ENCODE assay signal across 13 cellular contexts in the genomic region with DNA sequence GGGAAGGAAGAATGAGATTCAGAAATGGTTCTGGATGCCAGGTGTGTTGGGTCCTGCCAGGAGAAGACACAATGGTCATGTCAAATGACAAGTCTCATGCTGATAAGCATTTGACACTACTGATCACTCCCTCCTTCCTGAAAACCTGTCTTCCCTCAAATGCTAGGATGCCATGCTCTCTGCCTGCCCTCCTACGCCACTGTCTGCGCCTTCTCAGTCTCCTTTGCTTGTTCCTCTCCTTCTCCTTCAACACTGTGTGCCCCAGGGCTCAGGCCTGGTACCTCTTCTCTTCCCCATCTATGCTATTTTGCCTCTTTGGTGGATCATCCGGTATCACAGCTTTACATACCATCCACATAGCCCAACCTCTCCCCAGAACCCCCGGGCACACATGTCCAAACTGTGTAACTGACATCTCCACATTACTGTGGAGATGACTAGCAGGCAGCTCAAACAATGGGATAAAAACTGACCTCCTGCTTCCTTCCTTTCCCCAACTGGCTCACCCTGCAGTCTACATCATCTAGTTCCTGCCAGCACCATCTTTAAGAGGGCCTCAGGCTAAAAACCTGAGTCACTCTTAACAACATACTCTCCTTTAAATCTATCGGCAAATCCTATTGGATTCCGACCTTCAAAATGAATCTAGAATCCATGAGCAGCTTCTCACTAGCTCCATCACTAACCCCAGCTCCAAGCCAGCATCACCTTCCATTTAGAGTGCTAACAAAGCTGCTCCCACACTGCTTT. TPM values are rescaled to one million over a fixed set of nuclear protein-coding genes. Genes with fewer than 3 reads are reported as not detected.
A peak's percentile ranks its signal among the peaks of the same experiment; 100 is the strongest.
DNase-seq lines count a peak whose midpoint lies in the region; FAIRE-seq and TF ChIP-seq lines count a peak whose summit lies in the region.
"Had no signal": no experiment of that assay in that cellular context is flagged by ENCODE, and none has a peak within 500 bp of the region (broad histone marks: within the 10 kb centered on the region; RNA-seq: fewer than 3 reads in every experiment).

No MANE protein-coding gene starts in this region.

- TF ChIP-seq CTCF in PC-9 (conservative IDR thresholded peaks at IDR 0.05): no peak
- TF ChIP-seq CTCF in endothelial cell of umbilical vein (IDR thresholded peaks at IDR 0.05; ENCODE audit: extremely low read depth in 1 of 2, insufficient read depth in 1 of 2, low read depth in 1 of 2, low read length in 2 of 2): no peak
- TF ChIP-seq CTCF in prostate gland (IDR thresholded peaks at IDR 0.05): no peak

- H3K4me3 ChIP-seq in PC-9 (no peak overlapping the region), endothelial cell of umbilical vein (replicated peaks in 1 of 3; ENCODE audit: insufficient read depth in 1 of 3, low read depth in 1 of 3, low read length in 3 of 3) (no peak overlapping the region), prostate gland (no peak overlapping the region), SJCRH30 (no peak overlapping the region)
- H3K4me3 ChIP-seq: heart left ventricle, lung, right lobe of liver, uterus had no signal

- no peaks in the 10 kb centered on the region; the same call in 1 of the 2 replicates for H4K20me1 ChIP-seq in PC-9 (ENCODE audit: insufficient read depth)
- no peaks in the 10 kb centered on the region for H4K20me1 ChIP-seq in endothelial cell of umbilical vein (replicated peaks; ENCODE audit: control insufficient read depth, extremely low read depth, insufficient read depth, low read length)

- BruUV-seq in PC-9 (replicated peaks; lab: Mats Ljungman, UMichigan) (no TSS peak), endothelial cell of umbilical vein (replicated peaks; lab: Mats Ljungman, UMichigan) (no TSS peak)

- DNase-seq in Daoy (ENCODE audit: low read depth): peak; percentile 64
- peak in 1 of 2 experiments; percentile 74 for DNase-seq in PC-9
- DNase-seq in endothelial cell of umbilical vein (ENCODE audit: low read depth, low spot score): peak; percentile 66
- no peak for DNase-seq in prostate gland (ENCODE audit: low spot score)
- no peak for DNase-seq in NCI-H69 (lab: John Stamatoyannopoulos, UW)
- DNase-seq in NCI-H748 treated with DMSO at 0.1 percent for 48 hours (lab: John Stamatoyannopoulos, UW): no peak
- DNase-seq in SJCRH30: no peak
- DNase-seq: heart left ventricle, NCI-H1417, right lobe of liver, SW 1271, uterus had no signal

- dilution Hi-C loops in endothelial cell of umbilical vein (cut with MboI; ENCODE audit: extremely low pct_ligation_motif_present, low sequenced_read_pairs): no loop called here

- CTCF ChIA-PET in PC-9 (lab: Charles Lee) (no interaction called here), endothelial cell of umbilical vein (lab: Charles Lee) (interaction anchor here (0.9 to 1.7 kb wide), 2 partner anchors 12 to 16 kb away, joined by 3 to 7 read pairs; no protein-coding TSS in a partner anchor)

- POLR2A ChIA-PET in PC-9 (lab: Charles Lee; ENCODE audit: unreplicated experiment) (no interaction called here), endothelial cell of umbilical vein (lab: Charles Lee) (no interaction called here)

- no peaks in the 10 kb centered on the region for H3K27me3 ChIP-seq in PC-9 (ENCODE audit: insufficient read depth, low read depth)
- H3K27me3 ChIP-seq in endothelial cell of umbilical vein (ENCODE audit: control insufficient read depth in 2 of 2, insufficient read depth in 2 of 2, low read length in 2 of 2): no peaks in the 10 kb centered on the region
- H3K27me3 ChIP-seq in prostate gland (replicated peaks; ENCODE audit: insufficient read depth): no peaks in the 10 kb centered on the region
- no peaks in the 10 kb centered on the region for H3K27me3 ChIP-seq in SJCRH30
- H3K27me3 ChIP-seq: heart left ventricle, right lobe of liver, uterus had no signal

- H3K9ac ChIP-seq in endothelial cell of umbilical vein (replicated peaks; ENCODE audit: extremely low read depth, insufficient read depth, low read length): peak overlapping the region; percentile 30

- intact Hi-C loops in PC-9 (cut with micrococcal nuclease; ENCODE audit: unreplicated experiment): loop anchor here (10.0 kb wide), 1 partner anchor 75 kb away; the partner anchor contains the start of gene GAS2L1
- intact Hi-C loops in endothelial cell of umbilical vein (cut with micrococcal nuclease): loop anchor here (10.0 kb wide), 1 partner anchor 1045 kb away; the partner anchor contains the start of gene MTFP1
- intact Hi-C loops in prostate gland (cut with DNase I): no loop called here

- H3K79me2 ChIP-seq in PC-9 (ENCODE audit: low read depth) (peaks cover 69% of the 10 kb centered on the region), endothelial cell of umbilical vein (ENCODE audit: control insufficient read depth, insufficient read depth, low read length) (peaks cover 35% of the 10 kb centered on the region)

- H3K4me2 ChIP-seq in PC-9 (peak overlapping the region; percentile 41), endothelial cell of umbilical vein (ENCODE audit: insufficient read depth, low read length) (peak overlapping the region; percentile 42)

- no peaks in the 10 kb centered on the region; the same call in 1 of the 2 replicates for H3K36me3 ChIP-seq in PC-9 (ENCODE audit: low read depth)
- peaks cover 0 to 9% of the 10 kb centered on the region in 2 experiments for H3K36me3 ChIP-seq in endothelial cell of umbilical vein (ENCODE audit: control insufficient read depth in 2 of 2, extremely low read depth in 1 of 2, insufficient read depth in 2 of 2, low read length in 2 of 2)
- H3K36me3 ChIP-seq in prostate gland: no peaks in the 10 kb centered on the region
- H3K36me3 ChIP-seq in SJCRH30: no peaks in the 10 kb centered on the region
- H3K36me3 ChIP-seq: uterus had no signal

- H3K9me2 ChIP-seq in PC-9 (ENCODE audit: insufficient read depth): no peaks in the 10 kb centered on the region

- no peaks in the 10 kb centered on the region for H3K9me1 ChIP-seq in endothelial cell of umbilical vein (replicated peaks; ENCODE audit: control insufficient read depth, extremely low read depth, insufficient read depth, low read length)

- peak overlapping the region; percentile 99 for H3K27ac ChIP-seq in PC-9
- peak overlapping the region; percentile 72 for H3K27ac ChIP-seq in endothelial cell of umbilical vein (ENCODE audit: insufficient read depth, low read depth, low read length)
- H3K27ac ChIP-seq in prostate gland: peak overlapping the region; percentile 37 to 78
- H3K27ac ChIP-seq in SJCRH30: no peak overlapping the region
- H3K27ac ChIP-seq: right lobe of liver, uterus had no signal

- no peaks in the 10 kb centered on the region for H3K9me3 ChIP-seq in PC-9 (ENCODE audit: insufficient read depth, low read depth)
- no peaks in the 10 kb centered on the region for H3K9me3 ChIP-seq in endothelial cell of umbilical vein (replicated peaks; ENCODE audit: control insufficient read depth, insufficient read depth, low read length)
- no peaks in the 10 kb centered on the region for H3K9me3 ChIP-seq in prostate gland
- no peaks in the 10 kb centered on the region for H3K9me3 ChIP-seq in SJCRH30 (replicated peaks)
- H3K9me3 ChIP-seq: heart left ventricle, right lobe of liver, uterus had no signal

- peaks cover 51% of the 10 kb centered on the region for H3F3A ChIP-seq in PC-9 (ENCODE audit: insufficient read depth, low read depth)

- WGBS in prostate gland: 87% methylated on average over 6 of the region's 6 CpGs

- H2AFZ ChIP-seq in PC-9: no peak overlapping the region
- peak overlapping the region; percentile 29 for H2AFZ ChIP-seq in endothelial cell of umbilical vein (ENCODE audit: low read depth, low read length)

- H3K4me1 ChIP-seq in PC-9 (replicated peaks; ENCODE audit: insufficient read depth) (peaks cover 62% of the 10 kb centered on the region), endothelial cell of umbilical vein (ENCODE audit: control insufficient read depth, extremely low read depth, insufficient read depth, low read length) (peaks cover 24% of the 10 kb centered on the region), prostate gland (replicated peaks) (peaks cover 25% of the 10 kb centered on the region), SJCRH30 (no peaks in the 10 kb centered on the region)
- H3K4me1 ChIP-seq: uterus had no signal

- TF ChIP-seq POLR2A in endothelial cell of umbilical vein (IDR thresholded peaks at IDR 0.05; ENCODE audit: low read depth, low read length): no peak
- no peak for TF ChIP-seq POLR2A in prostate gland (IDR thresholded peaks at IDR 0.05)

- FAIRE-seq in endothelial cell of umbilical vein (lab: Jason Lieb, UNC): no peak

TF ChIP-seq in endothelial cell of umbilical vein, 7 proteins besides CTCF, POLR2A, EP300 and RAD21 (continues in another document):
- no peak for TF ChIP-seq POLR2AphosphoS5 (IDR thresholded peaks at IDR 0.05; ENCODE audit: insufficient read depth, low read depth, low read length)
- TF ChIP-seq JUN (IDR thresholded peaks at IDR 0.05; ENCODE audit: borderline replicate concordance, insufficient read depth, insufficient read length, low read depth): peak; percentile 7

RNA-seq across cellular contexts. Expression of gene AP1B1, which starts 8.2 kb away (rescaled TPM):
- 57.8 and 62.6 TPM in 2 replicates for total RNA-seq in Daoy (2014; rRNA removed; shearing (Covaris generic))
- total RNA-seq in PC-9 (2021) (43.9 and 50.8 TPM in 2 replicates), endothelial cell of umbilical vein (102 and 107 TPM in 2 replicates), prostate gland (100 to 1,000 TPM; 104 to 143 TPM)
- polyA plus RNA-seq in endothelial cell of umbilical vein: 131 and 188 TPM in 2 replicates
- 80.3 and 85.9 TPM in 2 replicates for polyA plus RNA-seq in endothelial cell of umbilical vein (2011; cell fraction: cytosol; rRNA removed)
- polyA plus RNA-seq in endothelial cell of umbilical vein (2011; cell fraction: nucleus; rRNA removed): 129 and 131 TPM in 2 replicates
- 84.9 and 85.8 TPM in 2 replicates for polyA plus RNA-seq in endothelial cell of umbilical vein (2012)
- 178 and 221 TPM in 2 replicates for polyA minus RNA-seq in endothelial cell of umbilical vein
- 46.8 TPM for polyA minus RNA-seq in endothelial cell of umbilical vein (2011; cell fraction: cytosol; rRNA and poly(A)+ RNA removed)
- 73.2 and 80.7 TPM in 2 replicates for polyA minus RNA-seq in endothelial cell of umbilical vein (2011; cell fraction: nucleus; rRNA and poly(A)+ RNA removed)
- 40.5 and 41.3 TPM in 2 replicates for total RNA-seq in SJCRH30 (2014; rRNA removed; shearing (Covaris generic))

RNA-seq across cellular contexts. Expression of gene RFPL1, which starts 58.2 kb away (rescaled TPM):
- total RNA-seq in Daoy (2014; rRNA removed; shearing (Covaris generic)): not detected in 2 replicates
- not detected in 2 replicates for total RNA-seq in PC-9 (2021)
- not detected in 2 replicates for total RNA-seq in endothelial cell of umbilical vein
- polyA plus RNA-seq in endothelial cell of umbilical vein: not detected in 2 replicates
- polyA plus RNA-seq in endothelial cell of umbilical vein (2011; cell fraction: cytosol; rRNA removed): not detected in 2 replicates
- not detected in 2 replicates for polyA plus RNA-seq in endothelial cell of umbilical vein (2011; cell fraction: nucleus; rRNA removed)
- polyA plus RNA-seq in endothelial cell of umbilical vein (2012): not detected in 2 replicates
- not detected in 2 replicates for polyA minus RNA-seq in endothelial cell of umbilical vein
- not detected for polyA minus RNA-seq in endothelial cell of umbilical vein (2011; cell fraction: cytosol; rRNA and poly(A)+ RNA removed)
- not detected in 2 replicates for polyA minus RNA-seq in endothelial cell of umbilical vein (2011; cell fraction: nucleus; rRNA and poly(A)+ RNA removed)
- 1 to 10 TPM in 1 of 2 donors, not detected in 1; 1.7 TPM for total RNA-seq in prostate gland
- total RNA-seq in SJCRH30 (2014; rRNA removed; shearing (Covaris generic)): not detected in 2 replicates
- total RNA-seq: heart left ventricle, lung, uterus had no signal
- polyA plus RNA-seq: heart left ventricle, lung had no signal

Comparison
In these comparisons a context has a peak if more than half of its experiments do, and no peak if none do; other contexts are left out.
1. DNase-seq: peak in Daoy (single experiment) and endothelial cell of umbilical vein (single experiment); none in prostate gland (single experiment), NCI-H69 (single experiment), NCI-H748 treated with DMSO at 0.1 percent for 48 hours (single experiment) and SJCRH30 (0 of 2).